11 cellular contexts compared by ENCODE assay signal in the genomic region with DNA sequence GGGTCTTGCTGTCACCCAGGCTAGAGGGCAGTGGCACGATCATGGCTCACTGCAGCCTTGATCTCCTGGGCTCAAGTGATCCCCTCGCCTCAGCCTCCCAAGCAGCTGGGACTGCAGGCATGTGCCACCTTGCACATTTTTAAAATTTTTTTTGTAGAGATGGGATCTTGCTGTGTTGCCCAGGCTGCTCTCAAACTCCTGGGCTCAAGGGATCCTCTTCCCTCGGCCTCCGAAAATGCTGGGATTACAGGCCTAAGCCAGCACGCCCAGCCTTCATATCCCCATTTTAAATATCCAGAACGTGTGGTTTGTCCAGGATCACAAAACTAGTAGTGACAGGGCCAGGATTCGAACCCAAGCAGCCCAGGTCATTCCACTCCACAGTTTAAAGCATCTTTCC. TPM values are rescaled to one million over a fixed set of nuclear protein-coding genes. Genes with fewer than 3 reads are reported as not detected.
DNase-seq lines count a peak whose midpoint lies in the region; ATAC-seq and TF ChIP-seq lines count a peak whose summit lies in the region.
"Not testable (repeated sequence)": the region's sequence is repeated elsewhere in the genome, so short reads cannot be mapped to it uniquely, and the experiment has no call there.
"Had no signal": no experiment of that assay in that cellular context is flagged by ENCODE, and none has a peak within 500 bp of the region (broad histone marks: within the 10 kb centered on the region; RNA-seq: fewer than 3 reads in every experiment).

No MANE protein-coding gene starts in this region.

- not testable (repeated sequence) for H3K27ac ChIP-seq in BLaER1; HUES6 (ENCODE audit: low read depth, low read length); hepatocyte; neural progenitor cell

- not testable (repeated sequence) for H3K36me3 Mint-ChIP-seq in Calu3 (ENCODE audit: insufficient read depth, unreplicated experiment); T-helper 1 cell treated with Interleukin-12 subunit alpha and Interleukin-12 subunit beta and Interleukin-4 antibody, amounts not matched to agents 30 μg/mL and 1 μg/mL, for 36 hours (ENCODE audit: low read depth); activated naive CD8-positive, alpha-beta T cell treated with anti-CD3 and anti-CD28 coated beads, Interleukin-2, amount 50 U/mL, for 24 hours (ENCODE audit: low read depth); neural progenitor cell; type B pancreatic cell

- peaks cover 20% of the 10 kb centered on the region for H3F3A ChIP-seq in neural progenitor cell (ENCODE audit: low read depth)

- H3K27me3 ChIP-seq in BLaER1; HUES6 (ENCODE audit: control insufficient read depth, insufficient read depth, low read length); hepatocyte; neural progenitor cell: not testable (repeated sequence)

- not testable (repeated sequence) for H3K9me3 ChIP-seq in BLaER1; HUES6 (ENCODE audit: control insufficient read depth, insufficient read depth, low read depth, low read length); hepatocyte (ENCODE audit: low read depth); neural progenitor cell (ENCODE audit: low read depth)

- not testable (repeated sequence) for H3K36me3 ChIP-seq in BLaER1; HUES6 (ENCODE audit: control insufficient read depth, insufficient read depth, low read length); hepatocyte (replicated peaks; ENCODE audit: insufficient read depth, low read depth); neural progenitor cell

- H4K20me1 ChIP-seq in BLaER1; hepatocyte (ENCODE audit: insufficient read depth, poor library complexity, severe bottlenecking); neural progenitor cell (ENCODE audit: low read depth): not testable (repeated sequence)

- H3K79me2 ChIP-seq in hepatocyte; neural progenitor cell (ENCODE audit: low read depth): not testable (repeated sequence)

- intact Hi-C loops in Calu3 (cut with micrococcal nuclease; ENCODE audit: unreplicated experiment), result not testable (repeated sequence)

- ATAC-seq in activated naive CD8-positive, alpha-beta T cell treated with anti-CD3 and anti-CD28 coated beads, Interleukin-2, amount 50 U/mL, for 24 hours, result not testable (repeated sequence)

- peaks cover 16% of the 10 kb centered on the region for H3K4me1 Mint-ChIP-seq in Calu3 (ENCODE audit: low read depth, unreplicated experiment)
- H3K4me1 Mint-ChIP-seq in T-helper 1 cell treated with Interleukin-12 subunit alpha and Interleukin-12 subunit beta and Interleukin-4 antibody, amounts not matched to agents 30 μg/mL and 1 μg/mL, for 36 hours (ENCODE audit: low read depth), result peaks cover 18% of the 10 kb centered on the region
- H3K4me1 Mint-ChIP-seq in activated naive CD8-positive, alpha-beta T cell treated with anti-CD3 and anti-CD28 coated beads, Interleukin-2, amount 50 U/mL, for 24 hours, result peaks cover 17% of the 10 kb centered on the region
- peaks cover 16% of the 10 kb centered on the region for H3K4me1 Mint-ChIP-seq in neural progenitor cell
- H3K4me1 Mint-ChIP-seq in type B pancreatic cell (ENCODE audit: unreplicated experiment), result not testable (repeated sequence)

- CTCF ChIA-PET in Calu3 (lab: Charles Lee), result interaction anchor here (0.6 to 0.8 kb wide), 2 partner anchors 82 to 203 kb away, joined by 3 read pairs; no protein-coding TSS in a partner anchor

- not testable (repeated sequence) for H3K9me3 Mint-ChIP-seq in Calu3 (ENCODE audit: low read depth, unreplicated experiment); T-helper 1 cell treated with Interleukin-12 subunit alpha and Interleukin-12 subunit beta and Interleukin-4 antibody, amounts not matched to agents 30 μg/mL and 1 μg/mL, for 36 hours; activated naive CD8-positive, alpha-beta T cell treated with anti-CD3 and anti-CD28 coated beads, Interleukin-2, amount 50 U/mL, for 24 hours; neural progenitor cell; type B pancreatic cell

- peaks cover 36% of the 10 kb centered on the region for H3K27me3 Mint-ChIP-seq in Calu3 (ENCODE audit: unreplicated experiment)
- H3K27me3 Mint-ChIP-seq in T-helper 1 cell treated with Interleukin-12 subunit alpha and Interleukin-12 subunit beta and Interleukin-4 antibody, amounts not matched to agents 30 μg/mL and 1 μg/mL, for 36 hours (ENCODE audit: low read depth), result peaks cover 33% of the 10 kb centered on the region
- not testable (repeated sequence) for H3K27me3 Mint-ChIP-seq in activated naive CD8-positive, alpha-beta T cell treated with anti-CD3 and anti-CD28 coated beads, Interleukin-2, amount 50 U/mL, for 24 hours
- H3K27me3 Mint-ChIP-seq in neural progenitor cell (ENCODE audit: insufficient read depth, low read depth), result peaks cover 12% of the 10 kb centered on the region
- H3K27me3 Mint-ChIP-seq in type B pancreatic cell, result peaks cover 24% of the 10 kb centered on the region

- not testable (repeated sequence) for H3K9me2 ChIP-seq in hepatocyte (replicated peaks; ENCODE audit: insufficient read depth)

- not testable (repeated sequence) for DNase-seq in Calu3; activated naive CD8-positive, alpha-beta T cell treated with anti-CD3 and anti-CD28 coated beads, Interleukin-2, amount 50 U/mL, for 24 hours; hepatocyte (ENCODE audit: low spot score); neural progenitor cell (ENCODE audit: low spot score); type B pancreatic cell (ENCODE audit: extremely low spot score, unreplicated experiment)

- H3K4me3 Mint-ChIP-seq in Calu3 (ENCODE audit: low read depth, unreplicated experiment) (peak overlapping the region; percentile 45), neural progenitor cell (peak overlapping the region; percentile 53)
- peak overlapping the region; percentile 42 for H3K4me3 Mint-ChIP-seq in T-helper 1 cell treated with Interleukin-12 subunit alpha and Interleukin-12 subunit beta and Interleukin-4 antibody, amounts not matched to agents 30 μg/mL and 1 μg/mL, for 36 hours
- peak overlapping the region; percentile 50 for H3K4me3 Mint-ChIP-seq in activated naive CD8-positive, alpha-beta T cell treated with anti-CD3 and anti-CD28 coated beads, Interleukin-2, amount 50 U/mL, for 24 hours
- H3K4me3 Mint-ChIP-seq in type B pancreatic cell, result not testable (repeated sequence)

- H3K27ac Mint-ChIP-seq in Calu3 (ENCODE audit: unreplicated experiment); T-helper 1 cell treated with Interleukin-12 subunit alpha and Interleukin-12 subunit beta and Interleukin-4 antibody, amounts not matched to agents 30 μg/mL and 1 μg/mL, for 36 hours; neural progenitor cell: not testable (repeated sequence)
- H3K27ac Mint-ChIP-seq in activated naive CD8-positive, alpha-beta T cell treated with anti-CD3 and anti-CD28 coated beads, Interleukin-2, amount 50 U/mL, for 24 hours, result peak overlapping the region; percentile 64
- peak overlapping the region; percentile 23 for H3K27ac Mint-ChIP-seq in type B pancreatic cell

- H2AFZ ChIP-seq in hepatocyte, result not testable (repeated sequence)
- H2AFZ ChIP-seq in neural progenitor cell (replicated peaks), result peak overlapping the region; percentile 79

- H3K4me3 ChIP-seq in BLaER1, hepatocyte, neural progenitor cell: not testable (repeated sequence)
- H3K4me3 ChIP-seq in HUES6 (ENCODE audit: low read depth, low read length), result peak overlapping the region; percentile 40; the same call in 1 of the 2 replicates

- BruUV-seq in Calu3 (replicated peaks; lab: Mats Ljungman, UMichigan), result not testable (repeated sequence)

- H3K9ac ChIP-seq in BLaER1; HUES6 (ENCODE audit: low read length); neural progenitor cell: not testable (repeated sequence)

- TF ChIP-seq CTCF in Calu3 (IDR thresholded peaks at IDR 0.05; ENCODE audit: unreplicated experiment); hepatocyte (IDR thresholded peaks at IDR 0.05; ENCODE audit: poor library complexity); neural progenitor cell (IDR thresholded peaks at IDR 0.05); type B pancreatic cell (conservative IDR thresholded peaks at IDR 0.05): not testable (repeated sequence)

- not testable (repeated sequence) for H3K4me1 ChIP-seq in BLaER1; HUES6 (ENCODE audit: control insufficient read depth, insufficient read depth, low read length); hepatocyte (ENCODE audit: insufficient read depth); neural progenitor cell

- 79% methylated on average over 7 of the region's 7 CpGs for WGBS in hepatocyte (ENCODE audit: low lambda C conversion rate, missing lambda C conversion rate)

- H3K4me2 ChIP-seq in BLaER1 (peak overlapping the region; percentile 84), hepatocyte (peak overlapping the region; percentile 56), neural progenitor cell (peak overlapping the region; percentile 63)

RNA-seq across cellular contexts. Expression of gene CYP2F1, which starts 13.1 kb away (rescaled TPM):
- total RNA-seq in Calu3 (2022), result not detected in 2 replicates
- not detected in 2 replicates for total RNA-seq in hepatocyte
- not detected in 2 replicates for polyA plus RNA-seq in hepatocyte
- total RNA-seq in neural progenitor cell (ENCODE audit: low replicate concordance), result not detected in 2 replicates
- total RNA-seq in type B pancreatic cell (ENCODE audit: low replicate concordance), result not detected in 2 replicates
- total RNA-seq: M059J, OCI-LY7 had no signal
- polyA plus RNA-seq: SK-N-SH had no signal

RNA-seq across cellular contexts. Expression of gene CYP2A13, which starts 39.1 kb away (rescaled TPM):
- total RNA-seq in Calu3 (2022) (not detected in 2 replicates), hepatocyte (not detected in 2 replicates), neural progenitor cell (ENCODE audit: low replicate concordance) (not detected in 2 replicates), type B pancreatic cell (ENCODE audit: low replicate concordance) (not detected in 2 replicates)
- 0.23 TPM in 1 of 2 replicates, not detected in the other for polyA plus RNA-seq in hepatocyte
- total RNA-seq: M059J, OCI-LY7 had no signal
- polyA plus RNA-seq: SK-N-SH had no signal
